Comparison of ENCODE assay signal across 21 cellular contexts in the genomic region with DNA sequence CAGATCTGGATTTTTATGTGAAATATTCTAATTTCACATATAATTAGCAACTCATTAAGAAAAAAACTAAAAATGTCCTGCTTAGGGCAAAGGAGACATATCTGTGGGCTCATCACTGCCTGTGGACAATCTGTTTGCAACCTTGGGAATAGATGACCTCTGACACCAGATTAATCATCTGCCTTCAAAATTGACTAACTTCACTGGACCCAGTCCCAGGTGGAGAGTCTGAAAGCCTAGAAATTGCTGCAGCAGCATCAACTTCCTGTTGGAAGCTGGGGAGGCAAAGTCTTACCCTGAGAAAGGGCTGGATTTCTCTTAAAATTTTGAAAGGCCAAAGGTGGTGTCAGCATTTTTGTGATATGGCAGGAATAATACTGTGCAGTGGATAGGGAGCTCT.
"Had no signal": no experiment of that assay in that cellular context is flagged by ENCODE, and none has a peak within 500 bp of the region (broad histone marks: within the 10 kb centered on the region; RNA-seq: fewer than 3 reads in every experiment).

No MANE protein-coding gene starts in this region.

- H3K27ac ChIP-seq: esophagus muscularis mucosa, spleen, upper lobe of right lung had no signal

- H3K4me3 ChIP-seq: esophagus muscularis mucosa, lung, spleen, upper lobe of right lung had no signal

- DNase-seq: activated B cell treated with CpG ODN at 0.5 μM for 24 hours; activated CD4-positive, alpha-beta memory T cell treated with anti-CD3 and anti-CD28 coated beads for 36 hours; activated CD4-positive, alpha-beta T cell treated with anti-CD3 and anti-CD28 coated beads for 4 hours; activated naive CD4-positive, alpha-beta T cell; activated naive CD8-positive, alpha-beta T cell treated with anti-CD3 and anti-CD28 coated beads for 36 hours; activated T-cell treated with anti-CD3 and anti-CD28 coated beads for 4 hours; amniotic stem cell; dermis blood vessel endothelial cell; effector memory CD4-positive, alpha-beta T cell; foreskin melanocyte; hypothalamus; islet precursor cell; midbrain; nucleus accumbens; posterior cingulate gyrus; spleen; stimulated activated CD4-positive, alpha-beta T cell treated with anti-CD3 and anti-CD28 coated beads, Interleukin-4, amount 100 ng/mL, for 4 hours; upper lobe of right lung had no signal

- H3K27me3 ChIP-seq: esophagus muscularis mucosa, spleen, upper lobe of right lung had no signal

- H3K36me3 ChIP-seq: esophagus muscularis mucosa, spleen, upper lobe of right lung had no signal

- H3K4me1 ChIP-seq: upper lobe of right lung had no signal

- ATAC-seq: stimulated activated memory B cell treated with anti-CD40 and anti-IgM and Interleukin-4, amounts not matched to agents 10 μg/mL and 1 μg/mL and 100 μg/mL, for 72 hours; upper lobe of right lung had no signal

- H3K9me3 ChIP-seq: esophagus muscularis mucosa had no signal
